Comparison of ENCODE assay signal across 10 cellular contexts in the genomic region with DNA sequence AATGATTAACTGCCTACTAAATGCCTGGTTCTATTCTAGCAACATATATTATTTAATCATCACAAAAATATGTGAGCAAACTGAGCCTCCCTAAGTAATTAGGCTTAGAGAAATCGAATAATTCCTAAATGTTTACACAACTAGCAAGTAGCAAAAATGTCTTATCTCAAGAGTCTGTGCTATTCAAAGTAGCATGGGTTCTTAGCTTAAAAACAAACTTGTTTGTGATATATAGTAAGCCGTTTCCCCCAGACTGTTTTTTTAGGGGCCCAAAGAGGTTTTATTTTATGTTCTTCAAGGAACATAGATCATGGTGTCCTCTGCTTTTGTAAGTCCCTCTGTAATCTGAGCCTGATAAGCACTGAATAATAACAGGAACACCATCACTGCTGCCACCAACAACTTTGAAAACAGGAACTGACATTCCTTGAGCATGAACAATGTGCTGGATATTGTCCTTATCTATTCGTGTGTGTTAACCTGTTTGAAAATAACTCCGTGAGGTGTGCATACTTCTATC.
DNase-seq lines count a peak whose midpoint lies in the region; ATAC-seq and TF ChIP-seq lines count a peak whose summit lies in the region.
"Had no signal": no experiment of that assay in that cellular context is flagged by ENCODE, and none has a peak within 500 bp of the region (broad histone marks: within the 10 kb centered on the region; RNA-seq: fewer than 3 reads in every experiment).

No MANE protein-coding gene starts in this region.

- ATAC-seq in RWPE2 (ENCODE audit: low read depth) (peak; percentile 69), GM21717 (IDR thresholded peaks at IDR 0.05; ENCODE audit: unreplicated experiment) (no peak)
- ATAC-seq in stimulated activated naive CD8-positive, alpha-beta T cell treated with anti-CD3 and anti-CD28 coated beads, Interleukin-15, Interleukin-2, amounts not matched to agents 100 U/mL and 50 U/mL, for 24 hours: no peak

- CTCF ChIA-PET in BJ (lab: Yijun Ruan, JAX): interaction anchor here (0.6 to 1.5 kb wide), 3 partner anchors 10 to 49 kb away, joined by 3 to 5 read pairs (median 4); no protein-coding TSS in a partner anchor

- no peaks in the 10 kb centered on the region for H3K9me3 ChIP-seq in RWPE2 (ENCODE audit: severe bottlenecking)

- H3K27me3 ChIP-seq in BJ (ENCODE audit: control insufficient read depth, insufficient read depth, low read length): no peaks in the 10 kb centered on the region
- no peaks in the 10 kb centered on the region for H3K27me3 ChIP-seq in RWPE2 (ENCODE audit: insufficient read depth, poor library complexity, severe bottlenecking)

- no peaks in the 10 kb centered on the region for H3K36me3 ChIP-seq in BJ (ENCODE audit: control insufficient read depth, insufficient read depth, low read length)
- H3K36me3 ChIP-seq in RWPE2 (ENCODE audit: low read depth): no peaks in the 10 kb centered on the region

- POLR2A ChIA-PET in BJ (lab: Charles Lee): no interaction called here

- H3K4me3 ChIP-seq in BJ (ENCODE audit: low read depth, low read length) (no peak overlapping the region), RWPE2 (ENCODE audit: severe bottlenecking) (no peak overlapping the region)

- peak overlapping the region; percentile 43 for H3K27ac ChIP-seq in RWPE2 (ENCODE audit: poor library complexity, severe bottlenecking)

- DNase-seq in BJ (ENCODE audit: low read depth) (peak; percentile 15), RWPE2 (ENCODE audit: low spot score) (no peak), fibroblast of peridontal ligament (ENCODE audit: extremely low read depth) (peak; percentile 40), myocyte (ENCODE audit: low read depth) (peak; percentile 78), SW480 (ENCODE audit: low spot score) (no peak), T-helper 1 cell (no peak)
- DNase-seq in stimulated activated naive CD8-positive, alpha-beta T cell treated with anti-CD3 and anti-CD28 coated beads, Interleukin-15, Interleukin-2, amounts not matched to agents 100 U/mL and 50 U/mL, for 24 hours: no peak
- DNase-seq: NCI-H524, T-helper 9 cell had no signal

- peaks cover 8% of the 10 kb centered on the region for H3K4me1 ChIP-seq in RWPE2 (ENCODE audit: insufficient read depth, poor library complexity, severe bottlenecking)

- TF ChIP-seq CTCF in BJ (IDR thresholded peaks at IDR 0.05; ENCODE audit: insufficient read depth, low read depth, low read length) (no peak), RWPE2 (IDR thresholded peaks at IDR 0.05; ENCODE audit: poor library complexity, severe bottlenecking) (no peak)

Comparison
In these comparisons a context has a peak if more than half of its experiments do, and no peak if none do; other contexts are left out.
1. DNase-seq: peak in BJ (single experiment), fibroblast of peridontal ligament (single experiment) and myocyte (single experiment); none in RWPE2 (single experiment), stimulated activated naive CD8-positive, alpha-beta T cell treated with anti-CD3 and anti-CD28 coated beads, Interleukin-15, Interleukin-2, amounts not matched to agents 100 U/mL and 50 U/mL, for 24 hours (single experiment), SW480 (single experiment) and T-helper 1 cell (0 of 5).